In genomic region chr9:91994422-91994821, GRCh38 we compare ENCODE assay signal across 30 cellular contexts. TPM values are rescaled to one million over a fixed set of nuclear protein-coding genes. Genes with fewer than 3 reads are reported as not detected.
DNase-seq lines count a peak whose midpoint lies in the region; ATAC-seq, FAIRE-seq and TF ChIP-seq lines count a peak whose summit lies in the region.
"Had no signal": no experiment of that assay in that cellular context is flagged by ENCODE, and none has a peak within 500 bp of the region (broad histone marks: within the 10 kb centered on the region; RNA-seq: fewer than 3 reads in every experiment).

No MANE protein-coding gene starts in this region.

- no peaks in the 10 kb centered on the region; the same call in 1 of the 2 replicates for H3K4me1 ChIP-seq in GM23338 (ENCODE audit: insufficient read depth)
- H3K4me1 ChIP-seq in hepatocyte (ENCODE audit: insufficient read depth): peaks cover 12% of the 10 kb centered on the region
- H3K4me1 ChIP-seq: HAP-1, heart left ventricle, SJCRH30 had no signal

- no peaks in the 10 kb centered on the region for H4K20me1 ChIP-seq in GM23338 (replicated peaks; ENCODE audit: insufficient read depth)
- H4K20me1 ChIP-seq in hepatocyte (ENCODE audit: insufficient read depth, poor library complexity, severe bottlenecking): no peaks in the 10 kb centered on the region

- H3K27ac Mint-ChIP-seq in GM23338: no peak overlapping the region
- H3K27ac Mint-ChIP-seq in activated CD8-positive, alpha-beta memory T cell treated with anti-CD3 and anti-CD28 coated beads, Interleukin-2, amount 10 ng/mL, durations not matched to agents 7 days and 5 days: no peak overlapping the region
- H3K27ac Mint-ChIP-seq: activated CD8-positive, alpha-beta T cell treated with anti-CD3 and anti-CD28 coated beads for 36 hours; activated naive CD8-positive, alpha-beta T cell; B cell; stimulated activated memory B cell treated with anti-CD40 and anti-IgM and Interleukin-4, amounts not matched to agents 10 μg/mL and 1 μg/mL and 100 μg/mL, for 72 hours had no signal

- H3K79me2 ChIP-seq in GM23338 (replicated peaks; ENCODE audit: insufficient read depth) (no peaks in the 10 kb centered on the region), hepatocyte (no peaks in the 10 kb centered on the region)

- no peak overlapping the region for H3K27ac ChIP-seq in GM23338 (ENCODE audit: low read depth)
- H3K27ac ChIP-seq in hepatocyte: no peak overlapping the region
- H3K27ac ChIP-seq: heart left ventricle, KMS-11, Peyer's patch, SJCRH30 had no signal

- peaks cover 2% of the 10 kb centered on the region; the same call in 2 of the 3 replicates for H3K4me1 Mint-ChIP-seq in GM23338
- H3K4me1 Mint-ChIP-seq in activated CD8-positive, alpha-beta memory T cell treated with anti-CD3 and anti-CD28 coated beads, Interleukin-2, amount 10 ng/mL, durations not matched to agents 7 days and 5 days: no peaks in the 10 kb centered on the region
- H3K4me1 Mint-ChIP-seq: B cell had no signal

- no peaks in the 10 kb centered on the region for H3K9me3 Mint-ChIP-seq in GM23338
- H3K9me3 Mint-ChIP-seq in activated CD8-positive, alpha-beta memory T cell treated with anti-CD3 and anti-CD28 coated beads, Interleukin-2, amount 10 ng/mL, durations not matched to agents 7 days and 5 days (ENCODE audit: low read depth): no peaks in the 10 kb centered on the region
- H3K9me3 Mint-ChIP-seq: activated CD8-positive, alpha-beta T cell treated with anti-CD3 and anti-CD28 coated beads for 36 hours; stimulated activated memory B cell treated with anti-CD40 and anti-IgM and Interleukin-4, amounts not matched to agents 10 μg/mL and 1 μg/mL and 100 μg/mL, for 72 hours had no signal

- DNase-seq in NCI-H526 (lab: John Stamatoyannopoulos, UW) (peak; percentile 1 to 17), NCI-H526 treated with DMSO at 0.1 percent for 48 hours (lab: John Stamatoyannopoulos, UW) (no peak), GM23338 (ENCODE audit: low spot score) (no peak), NCI-H510A (lab: John Stamatoyannopoulos, UW) (peak; percentile 35), hepatocyte (ENCODE audit: low spot score) (peak; percentile 62), NAMALWA (ENCODE audit: low spot score) (no peak), frontal cortex (ENCODE audit: low spot score in 2 of 2) (no peak)
- DNase-seq in activated CD8-positive, alpha-beta memory T cell treated with anti-CD3 and anti-CD28 coated beads, Interleukin-2, amount 10 ng/mL, durations not matched to agents 7 days and 5 days: no peak
- DNase-seq: activated CD4-positive, alpha-beta T cell treated with anti-CD3 and anti-CD28 coated beads for 1 hour; activated CD8-positive, alpha-beta T cell treated with anti-CD3 and anti-CD28 coated beads for 36 hours; activated effector memory CD4-positive, alpha-beta T cell treated with Interleukin-2 at 50 U/mL for 16 hours; aorta; effector memory CD4-positive, alpha-beta T cell; foreskin fibroblast; heart left ventricle; kidney glomerular epithelial cell; NCI-H1694 treated with DMSO at 0.1 percent for 48 hours; NCI-H446 treated with DMSO at 0.1 percent for 48 hours; Peyer's patch; SJCRH30; stimulated activated CD4-positive, alpha-beta T cell treated with anti-CD3 and anti-CD28 coated beads, Interleukin-4, amount 100 ng/mL, for 4 hours; T-helper 1 cell had no signal

- no peak overlapping the region for H3K4me3 Mint-ChIP-seq in GM23338
- no peak overlapping the region for H3K4me3 Mint-ChIP-seq in activated CD8-positive, alpha-beta memory T cell treated with anti-CD3 and anti-CD28 coated beads, Interleukin-2, amount 10 ng/mL, durations not matched to agents 7 days and 5 days
- H3K4me3 Mint-ChIP-seq: activated CD8-positive, alpha-beta T cell treated with anti-CD3 and anti-CD28 coated beads for 36 hours; activated naive CD8-positive, alpha-beta T cell; B cell; stimulated activated memory B cell treated with anti-CD40 and anti-IgM and Interleukin-4, amounts not matched to agents 10 μg/mL and 1 μg/mL and 100 μg/mL, for 72 hours had no signal

- H3K36me3 Mint-ChIP-seq in GM23338 (ENCODE audit: low read depth): no peaks in the 10 kb centered on the region
- H3K36me3 Mint-ChIP-seq in activated CD8-positive, alpha-beta memory T cell treated with anti-CD3 and anti-CD28 coated beads, Interleukin-2, amount 10 ng/mL, durations not matched to agents 7 days and 5 days: no peaks in the 10 kb centered on the region
- H3K36me3 Mint-ChIP-seq: activated naive CD8-positive, alpha-beta T cell; stimulated activated memory B cell treated with anti-CD40 and anti-IgM and Interleukin-4, amounts not matched to agents 10 μg/mL and 1 μg/mL and 100 μg/mL, for 72 hours had no signal

- no peaks in the 10 kb centered on the region for H3K9me3 ChIP-seq in hepatocyte (ENCODE audit: low read depth)
- H3K9me3 ChIP-seq: HAP-1, heart left ventricle, Peyer's patch, SJCRH30 had no signal

- WGBS in hepatocyte (ENCODE audit: low lambda C conversion rate, missing lambda C conversion rate): 23% methylated on average over 4 of the region's 4 CpGs

- H3K9me2 ChIP-seq in GM23338 (ENCODE audit: insufficient read depth): no peaks in the 10 kb centered on the region
- H3K9me2 ChIP-seq in hepatocyte (replicated peaks; ENCODE audit: insufficient read depth): no peaks in the 10 kb centered on the region

- H3F3A ChIP-seq in GM23338 (replicated peaks; ENCODE audit: low read depth): no peaks in the 10 kb centered on the region

- H3K4me2 ChIP-seq in GM23338 (no peak overlapping the region), hepatocyte (no peak overlapping the region)
- H3K4me2 ChIP-seq: KMS-11 had no signal

- 0 out of 2 replicates have a peak overlapping the region, but pooled peaks have one; percentile 49 for H2AFZ ChIP-seq in GM23338
- H2AFZ ChIP-seq in hepatocyte: no peak overlapping the region

- no peak overlapping the region for H3K4me3 ChIP-seq in GM23338
- H3K4me3 ChIP-seq in hepatocyte: no peak overlapping the region
- H3K4me3 ChIP-seq: HAP-1, heart left ventricle, Peyer's patch, SJCRH30 had no signal

- FAIRE-seq in frontal cortex (lab: Jason Lieb, UNC): no peak
- FAIRE-seq: colon, HTR-8/SVneo had no signal

- peaks cover 2% of the 10 kb centered on the region for H3K27me3 Mint-ChIP-seq in GM23338 (ENCODE audit: insufficient read depth, low read depth, poor library complexity)
- peaks cover 42% of the 10 kb centered on the region for H3K27me3 Mint-ChIP-seq in activated CD8-positive, alpha-beta memory T cell treated with anti-CD3 and anti-CD28 coated beads, Interleukin-2, amount 10 ng/mL, durations not matched to agents 7 days and 5 days

- CTCF ChIA-PET in activated CD8-positive, alpha-beta memory T cell treated with anti-CD3 and anti-CD28 coated beads, Interleukin-2, amount 10 ng/mL, durations not matched to agents 7 days and 5 days (lab: Charles Lee): interaction anchor here (0.9 kb wide), 1 partner anchor 1079 kb away, joined by 3 read pairs; no protein-coding TSS in a partner anchor

- no peaks in the 10 kb centered on the region for H3K36me3 ChIP-seq in GM23338 (ENCODE audit: insufficient read depth)
- H3K36me3 ChIP-seq in hepatocyte (replicated peaks; ENCODE audit: insufficient read depth, low read depth): no peaks in the 10 kb centered on the region
- H3K36me3 ChIP-seq: HAP-1, heart left ventricle, Peyer's patch, SJCRH30 had no signal

- ATAC-seq in GM23338: no peak
- ATAC-seq in activated CD8-positive, alpha-beta memory T cell treated with anti-CD3 and anti-CD28 coated beads, Interleukin-2, amount 10 ng/mL, durations not matched to agents 7 days and 5 days: no peak
- ATAC-seq: activated CD8-positive, alpha-beta T cell treated with anti-CD3 and anti-CD28 coated beads for 36 hours; heart left ventricle; sciatic nerve; stimulated activated memory B cell treated with anti-CD40 and anti-IgM and Interleukin-4, amounts not matched to agents 10 μg/mL and 1 μg/mL and 100 μg/mL, for 72 hours had no signal

- TF ChIP-seq CTCF in GM23338 (conservative IDR thresholded peaks at IDR 0.05; ENCODE audit: low read depth in 2 of 2) (no peak), hepatocyte (IDR thresholded peaks at IDR 0.05; ENCODE audit: poor library complexity) (no peak)

- H3K27me3 ChIP-seq in GM23338 (ENCODE audit: insufficient read depth) (no peaks in the 10 kb centered on the region), hepatocyte (no peaks in the 10 kb centered on the region)
- H3K27me3 ChIP-seq: Peyer's patch had no signal

TF ChIP-seq in GM23338, 12 proteins besides CTCF, POLR2A, EP300 and RAD21:
- TF ChIP-seq POLR2AphosphoS5 (IDR thresholded peaks at IDR 0.05; ENCODE audit: low read depth) (no peak), JUNB (IDR thresholded peaks at IDR 0.05; ENCODE audit: unreplicated experiment) (no peak), CREB1 (CRISPR knock-in tag; IDR thresholded peaks at IDR 0.05; ENCODE audit: low read depth) (no peak), STAT1 (IDR thresholded peaks at IDR 0.05; ENCODE audit: unreplicated experiment) (no peak)
- TF ChIP-seq, protein P1, sequence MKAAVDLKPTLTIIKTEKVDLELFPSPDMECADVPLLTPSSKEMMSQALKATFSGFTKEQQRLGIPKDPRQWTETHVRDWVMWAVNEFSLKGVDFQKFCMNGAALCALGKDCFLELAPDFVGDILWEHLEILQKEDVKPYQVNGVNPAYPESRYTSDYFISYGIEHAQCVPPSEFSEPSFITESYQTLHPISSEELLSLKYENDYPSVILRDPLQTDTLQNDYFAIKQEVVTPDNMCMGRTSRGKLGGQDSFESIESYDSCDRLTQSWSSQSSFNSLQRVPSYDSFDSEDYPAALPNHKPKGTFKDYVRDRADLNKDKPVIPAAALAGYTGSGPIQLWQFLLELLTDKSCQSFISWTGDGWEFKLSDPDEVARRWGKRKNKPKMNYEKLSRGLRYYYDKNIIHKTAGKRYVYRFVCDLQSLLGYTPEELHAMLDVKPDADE (IDR thresholded peaks at IDR 0.05): no peak
TF ChIP-seq in GM23338: peak in this region for 0.

RNA-seq across cellular contexts. Expression of gene ROR2, which starts 44.4 kb away (rescaled TPM):
- total RNA-seq in GM23338 (2014; rRNA removed; shearing (Covaris generic)): 15.5 and 18.8 TPM in 2 replicates
- polyA plus RNA-seq in GM23338 (2016; fragmentation: Nextera tagmentation; extraction: Ambion mirVana) (6.0 and 8.1 TPM in 2 replicates), hepatocyte (21.4 and 25.6 TPM in 2 replicates)
- total RNA-seq in hepatocyte (24.7 and 29.5 TPM in 2 replicates), frontal cortex (0.82 TPM)
- 1 to 10 TPM; 3.0 to 3.2 TPM for total RNA-seq in activated CD8-positive, alpha-beta memory T cell treated with anti-CD3 and anti-CD28 coated beads, Interleukin-2, amount 10 ng/mL, durations not matched to agents 7 days and 5 days
- total RNA-seq: activated CD8-positive, alpha-beta T cell treated with anti-CD3 and anti-CD28 coated beads for 36 hours; SJCRH30 had no signal
- polyA plus RNA-seq: aorta had no signal

Comparison
In these comparisons a context has a peak if more than half of its experiments do, and no peak if none do; other contexts are left out.
1. DNase-seq: peak in NCI-H526 (2 of 2), NCI-H510A (single experiment) and hepatocyte (single experiment); none in NCI-H526 treated with DMSO at 0.1 percent for 48 hours (single experiment), GM23338 (single experiment), activated CD8-positive, alpha-beta memory T cell treated with anti-CD3 and anti-CD28 coated beads, Interleukin-2, amount 10 ng/mL, durations not matched to agents 7 days and 5 days (single experiment), NAMALWA (single experiment) and frontal cortex (0 of 2).